Comparison of ENCODE assay signal across 15 cellular contexts in the genomic region with DNA sequence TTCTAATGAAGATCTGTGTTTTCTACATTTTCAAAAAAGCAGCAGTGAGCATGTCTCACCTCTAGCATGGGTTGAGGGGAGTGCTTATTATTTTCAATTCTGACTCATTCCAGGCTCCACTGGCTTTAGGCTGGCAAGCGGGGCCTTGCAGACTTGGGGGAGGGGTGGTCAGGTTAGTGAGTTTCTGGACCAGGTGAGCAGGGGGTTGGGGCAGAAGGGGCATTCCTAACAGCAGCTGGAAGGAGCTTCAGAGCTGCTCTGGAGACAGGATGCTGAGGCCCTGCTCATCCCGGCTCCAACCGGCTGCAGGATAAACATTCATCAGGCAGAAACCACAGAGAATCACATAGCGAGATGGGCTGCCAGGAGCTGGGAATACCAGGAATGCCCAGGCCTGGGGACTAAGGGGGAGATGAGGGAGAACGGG. TPM values are rescaled to one million over a fixed set of nuclear protein-coding genes. Genes with fewer than 3 reads are reported as not detected.
DNase-seq lines count a peak whose midpoint lies in the region; ATAC-seq, FAIRE-seq and TF ChIP-seq lines count a peak whose summit lies in the region.
"Had no signal": no experiment of that assay in that cellular context is flagged by ENCODE, and none has a peak within 500 bp of the region (broad histone marks: within the 10 kb centered on the region; RNA-seq: fewer than 3 reads in every experiment).

No MANE protein-coding gene starts in this region.

- H3K4me1 Mint-ChIP-seq in Caco-2 (ENCODE audit: low read depth, unreplicated experiment) = peaks cover 76% of the 10 kb centered on the region
- H3K4me1 Mint-ChIP-seq in CD4-positive, alpha-beta T cell (ENCODE audit: low read depth) = no peaks in the 10 kb centered on the region

- H3K9me3 ChIP-seq in Caco-2 = no peaks in the 10 kb centered on the region
- no peaks in the 10 kb centered on the region for H3K9me3 ChIP-seq in neural cell (ENCODE audit: low read length)
- H3K9me3 ChIP-seq in CD4-positive, alpha-beta T cell (ENCODE audit: control insufficient read depth, low read length) = no peaks in the 10 kb centered on the region

- no peak overlapping the region for H2AFZ ChIP-seq in neural cell (ENCODE audit: low read depth, low read length)

- H3K4me2 ChIP-seq in neural cell (ENCODE audit: low read length) = no peak overlapping the region

- DNase-seq in Caco-2 (peak in 1 of 2 experiments; percentile 38), LHCN-M2 (ENCODE audit: low read depth) (peak; percentile 40), bronchial epithelial cell (ENCODE audit: low read depth) (peak; percentile 55), T1000 (lab: John Stamatoyannopoulos, UW) (no peak)
- DNase-seq in CD4-positive, alpha-beta T cell = no peak
- DNase-seq: CD4-positive, alpha-beta memory T cell; KBM-7; left ventricle myocardium superior had no signal

- H3K27me3 ChIP-seq in Caco-2 (replicated peaks; ENCODE audit: control insufficient read depth, insufficient read depth, low read length) (no peaks in the 10 kb centered on the region), bronchial epithelial cell (ENCODE audit: control insufficient read depth, insufficient read depth, low read length) (no peaks in the 10 kb centered on the region), neural cell (ENCODE audit: insufficient read depth, low read depth, low read length) (no peaks in the 10 kb centered on the region)
- no peaks in the 10 kb centered on the region for H3K27me3 ChIP-seq in CD4-positive, alpha-beta T cell (ENCODE audit: control insufficient read depth, insufficient read depth, low read length)

- H3K4me3 ChIP-seq in Caco-2 (ENCODE audit: low read depth, low read length) = no peak overlapping the region
- no peak overlapping the region for H3K4me3 ChIP-seq in bronchial epithelial cell (ENCODE audit: low read depth, low read length)
- no peak overlapping the region for H3K4me3 ChIP-seq in neural cell (ENCODE audit: low read length)

- H3K27ac Mint-ChIP-seq in Caco-2 (ENCODE audit: unreplicated experiment) = peak overlapping the region; percentile 83
- no peak overlapping the region for H3K27ac Mint-ChIP-seq in CD4-positive, alpha-beta T cell
- H3K27ac Mint-ChIP-seq: activated naive CD8-positive, alpha-beta T cell; CD4-positive, alpha-beta memory T cell; dendritic cell treated with granulocyte-macrophage colony-stimulating factor and Interleukin-4, amounts not matched to agents 40 ng/mL and 50 ng/mL, for 4 days had no signal

- H3K4me1 ChIP-seq in Caco-2 = peaks cover 86% of the 10 kb centered on the region

- ATAC-seq in GM21619 (IDR thresholded peaks at IDR 0.05; ENCODE audit: unreplicated experiment) (no peak), HG03045 (IDR thresholded peaks at IDR 0.05; ENCODE audit: unreplicated experiment) (no peak)
- ATAC-seq in CD4-positive, alpha-beta T cell (ENCODE audit: poor library complexity) = no peak
- ATAC-seq: left ventricle myocardium superior had no signal

- no peaks in the 10 kb centered on the region for H3K36me3 ChIP-seq in Caco-2 (ENCODE audit: control insufficient read depth, insufficient read depth, low read length)
- no peaks in the 10 kb centered on the region for H3K36me3 ChIP-seq in bronchial epithelial cell (ENCODE audit: control insufficient read depth, insufficient read depth, low read length)
- H3K36me3 ChIP-seq in neural cell (ENCODE audit: insufficient read depth, low read length) = no peaks in the 10 kb centered on the region

- no peak for TF ChIP-seq CTCF in Caco-2 (IDR thresholded peaks at IDR 0.05; ENCODE audit: insufficient read depth in 1 of 2, low read depth in 1 of 2, low read length in 1 of 2, severe bottlenecking in 1 of 2, unreplicated experiment in 1 of 2)
- no peak for TF ChIP-seq CTCF in bronchial epithelial cell (IDR thresholded peaks at IDR 0.05; ENCODE audit: insufficient read depth, low read length, severe bottlenecking)
- TF ChIP-seq CTCF in neural cell (IDR thresholded peaks at IDR 0.05; ENCODE audit: poor library complexity, severe bottlenecking) = no peak
- no peak for TF ChIP-seq CTCF in CD4-positive, alpha-beta T cell (IDR thresholded peaks at IDR 0.05)

- no peaks in the 10 kb centered on the region for H4K20me1 ChIP-seq in neural cell (ENCODE audit: insufficient read depth)

- H3K4me3 Mint-ChIP-seq in Caco-2 (ENCODE audit: unreplicated experiment) = no peak overlapping the region
- no peak overlapping the region for H3K4me3 Mint-ChIP-seq in CD4-positive, alpha-beta T cell
- H3K4me3 Mint-ChIP-seq: activated naive CD8-positive, alpha-beta T cell; CD4-positive, alpha-beta memory T cell; dendritic cell treated with granulocyte-macrophage colony-stimulating factor and Interleukin-4, amounts not matched to agents 40 ng/mL and 50 ng/mL, for 4 days had no signal

- H3K9ac ChIP-seq in neural cell (ENCODE audit: low read length) = no peak overlapping the region

- peaks cover 15% of the 10 kb centered on the region for H3K36me3 Mint-ChIP-seq in Caco-2 (ENCODE audit: insufficient read depth, unreplicated experiment)
- H3K36me3 Mint-ChIP-seq in CD4-positive, alpha-beta T cell (ENCODE audit: low read depth) = no peaks in the 10 kb centered on the region
- H3K36me3 Mint-ChIP-seq: activated naive CD8-positive, alpha-beta T cell; CD4-positive, alpha-beta memory T cell had no signal

- TF ChIP-seq EP300 in neural cell (conservative IDR thresholded peaks at IDR 0.05; ENCODE audit: poor library complexity, severe bottlenecking) = no peak

- TF ChIP-seq RAD21 in neural cell (conservative IDR thresholded peaks at IDR 0.05) = no peak

- intact Hi-C loops in Caco-2 (cut with micrococcal nuclease; ENCODE audit: unreplicated experiment) = no loop called here
- intact Hi-C loops in CD4-positive, alpha-beta T cell (cut with DNase I, micrococcal nuclease) = no loop called here

- no TSS peak for BruUV-seq in Caco-2 (replicated peaks; lab: Mats Ljungman, UMichigan)

- H3K9me3 Mint-ChIP-seq in Caco-2 (ENCODE audit: unreplicated experiment) = no peaks in the 10 kb centered on the region
- no peaks in the 10 kb centered on the region for H3K9me3 Mint-ChIP-seq in CD4-positive, alpha-beta T cell
- H3K9me3 Mint-ChIP-seq: CD4-positive, alpha-beta memory T cell; dendritic cell treated with granulocyte-macrophage colony-stimulating factor and Interleukin-4, amounts not matched to agents 40 ng/mL and 50 ng/mL, for 4 days had no signal

- H3K9me2 ChIP-seq in neural cell (ENCODE audit: insufficient read depth, low read length) = no peaks in the 10 kb centered on the region

- no peak for FAIRE-seq in bronchial epithelial cell (lab: Jason Lieb, UNC)
- FAIRE-seq: GM12892 had no signal

- POLR2A ChIA-PET in Caco-2 (lab: Charles Lee) = interaction anchor here (1.1 to 2.3 kb wide), 2 partner anchors 9 to 11 kb away, joined by 4 to 24 read pairs; a partner anchor contains a TSS
- POLR2A ChIA-PET in CD4-positive, alpha-beta T cell (lab: Charles Lee) = no interaction called here

- H3K79me2 ChIP-seq in neural cell (replicated peaks; ENCODE audit: insufficient read depth, low read length) = no peaks in the 10 kb centered on the region

- H3F3A ChIP-seq in neural cell (ENCODE audit: insufficient read depth, low read length, poor library complexity, severe bottlenecking) = no peaks in the 10 kb centered on the region

- CTCF ChIA-PET in Caco-2 (lab: Charles Lee) = no interaction called here
- CTCF ChIA-PET in CD4-positive, alpha-beta T cell (lab: Charles Lee) = no interaction called here

- no peak overlapping the region for H3K27ac ChIP-seq in neural cell (ENCODE audit: low read length)
- H3K27ac ChIP-seq in CD4-positive, alpha-beta T cell (ENCODE audit: low read depth, low read length) = no peak overlapping the region

- H3K27me3 Mint-ChIP-seq in Caco-2 (ENCODE audit: insufficient read depth, unreplicated experiment) = no peaks in the 10 kb centered on the region
- peaks cover 21% of the 10 kb centered on the region for H3K27me3 Mint-ChIP-seq in CD4-positive, alpha-beta T cell

TF ChIP-seq in neural cell, 6 proteins besides CTCF, POLR2A, EP300 and RAD21 (continues in another document):
- TF ChIP-seq SMC3 (conservative IDR thresholded peaks at IDR 0.05; ENCODE audit: poor library complexity) = no peak

RNA-seq across cellular contexts. Expression of a gene that starts 10.5 kb away (rescaled TPM):
- 975 and 1,121 TPM in 2 replicates for total RNA-seq in Caco-2 (2022)
- total RNA-seq in LHCN-M2 (2014; rRNA removed) = not detected in 2 replicates
- polyA plus RNA-seq in LHCN-M2 (2012) = not detected
- 3,104 and 4,112 TPM in 2 replicates for total RNA-seq in bronchial epithelial cell
- polyA plus RNA-seq in neural cell = 0.56 and 1.6 TPM in 2 replicates
- polyA minus RNA-seq in neural cell = 0.69 TPM in 1 of 2 replicates, not detected in the other
- not detected for total RNA-seq in CD4-positive, alpha-beta T cell
- total RNA-seq: CD4-positive, alpha-beta memory T cell had no signal
- polyA plus RNA-seq: CD4-positive, alpha-beta memory T cell had no signal

RNA-seq across cellular contexts. Expression of a gene that starts 19.9 kb away (rescaled TPM):
- total RNA-seq in Caco-2 (2022) (5.3 and 10.5 TPM in 2 replicates), LHCN-M2 (2014; rRNA removed) (0.19 and 0.46 TPM in 2 replicates), bronchial epithelial cell (67.9 and 71.8 TPM in 2 replicates)
- 0.05 TPM for polyA plus RNA-seq in LHCN-M2 (2012)
- 0.09 TPM in 1 of 2 replicates, not detected in the other for polyA plus RNA-seq in neural cell
- not detected in 2 replicates for polyA minus RNA-seq in neural cell
- total RNA-seq in CD4-positive, alpha-beta T cell = not detected
- total RNA-seq: CD4-positive, alpha-beta memory T cell; osteocyte had no signal
- polyA plus RNA-seq: CD4-positive, alpha-beta memory T cell had no signal

RNA-seq across cellular contexts. Expression of a gene that starts 33.2 kb away (rescaled TPM):
- total RNA-seq in Caco-2 (2022) (0.35 TPM in 1 of 2 replicates, not detected in the other), LHCN-M2 (2014; rRNA removed) (not detected in 2 replicates), bronchial epithelial cell (112 and 242 TPM in 2 replicates)
- polyA plus RNA-seq in LHCN-M2 (2012) = not detected
- not detected in 2 replicates for polyA plus RNA-seq in neural cell
- not detected in 2 replicates for polyA minus RNA-seq in neural cell
- total RNA-seq in CD4-positive, alpha-beta T cell = not detected
- total RNA-seq: CD4-positive, alpha-beta memory T cell; left ventricle myocardium superior; osteocyte had no signal
- polyA plus RNA-seq: CD4-positive, alpha-beta memory T cell had no signal

RNA-seq across cellular contexts. Expression of a gene that starts 33.3 kb away (rescaled TPM):
- total RNA-seq in Caco-2 (2022) = not detected in 2 replicates
- total RNA-seq in LHCN-M2 (2014; rRNA removed) = not detected in 2 replicates
- polyA plus RNA-seq in LHCN-M2 (2012) = not detected
- 0.26 and 0.51 TPM in 2 replicates for total RNA-seq in bronchial epithelial cell
- polyA plus RNA-seq in neural cell = not detected in 2 replicates
- polyA minus RNA-seq in neural cell = not detected in 2 replicates
- not detected for total RNA-seq in CD4-positive, alpha-beta T cell
- total RNA-seq: CD4-positive, alpha-beta memory T cell; left ventricle myocardium superior had no signal
- polyA plus RNA-seq: CD4-positive, alpha-beta memory T cell had no signal

RNA-seq across cellular contexts. Expression of a gene that starts 48.1 kb away (rescaled TPM):
- total RNA-seq in Caco-2 (2022) (not detected in 2 replicates), LHCN-M2 (2014; rRNA removed) (not detected in 2 replicates), bronchial epithelial cell (463 and 1,445 TPM in 2 replicates)
- not detected for polyA plus RNA-seq in LHCN-M2 (2012)
- not detected in 2 replicates for polyA plus RNA-seq in neural cell
- polyA minus RNA-seq in neural cell = not detected in 2 replicates
- total RNA-seq in CD4-positive, alpha-beta T cell = not detected
- total RNA-seq: CD4-positive, alpha-beta memory T cell; left ventricle myocardium superior; osteocyte had no signal
- polyA plus RNA-seq: CD4-positive, alpha-beta memory T cell had no signal

Comparison
In these comparisons a context has a peak if more than half of its experiments do, and no peak if none do; other contexts are left out.
1. DNase-seq: peak in LHCN-M2 (single experiment) and bronchial epithelial cell (single experiment); none in T1000 (single experiment) and CD4-positive, alpha-beta T cell (0 of 10).
2. RNA of a gene that starts 10.5 kb away (total RNA-seq): 3,104 to 4,112 TPM in bronchial epithelial cell and 975 to 1,121 TPM in Caco-2; not detected in LHCN-M2 and not detected in CD4-positive, alpha-beta T cell; every median in the first group is over 100 times any median in the second.
3. RNA of a gene that starts 33.2 kb away (total RNA-seq): 112 to 242 TPM in bronchial epithelial cell; 0.35 TPM in Caco-2, not detected in LHCN-M2 and not detected in CD4-positive, alpha-beta T cell; every median in the first group is over 10 times any median in the second.